ENCODE assay signal across 10 cellular contexts in the genomic region with DNA sequence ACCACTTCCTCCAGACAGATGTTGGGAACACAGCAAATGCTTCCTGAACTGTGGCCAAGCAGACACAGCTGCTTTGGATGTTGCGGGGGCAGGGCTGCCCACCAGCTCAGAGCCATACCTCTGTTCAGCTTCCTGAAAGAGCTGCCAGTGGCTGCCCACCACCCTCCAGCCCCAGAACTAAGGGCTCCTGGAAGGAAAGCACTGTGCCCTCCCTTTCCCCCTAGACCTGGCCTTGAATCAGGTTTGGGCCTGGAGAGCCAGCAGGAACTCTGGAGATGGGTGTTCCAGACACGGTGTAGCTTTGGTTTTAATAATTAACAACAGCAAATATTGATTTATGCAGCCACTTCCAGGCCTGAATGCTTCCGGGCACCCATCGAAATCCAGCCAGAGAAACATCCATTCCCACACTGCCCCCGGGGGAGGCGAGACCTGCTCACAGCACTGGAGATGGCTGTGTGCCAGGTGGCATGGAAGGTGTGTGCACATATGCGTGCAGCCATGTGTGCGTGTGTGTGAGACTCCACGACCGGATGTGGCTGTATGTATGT. TPM values are rescaled to one million over a fixed set of nuclear protein-coding genes. Genes with fewer than 3 reads are reported as not detected.
A peak's percentile ranks its signal among the peaks of the same experiment; 100 is the strongest.
DNase-seq lines count a peak whose midpoint lies in the region; ATAC-seq and TF ChIP-seq lines count a peak whose summit lies in the region.
"Had no signal": no experiment of that assay in that cellular context is flagged by ENCODE, and none has a peak within 500 bp of the region (broad histone marks: within the 10 kb centered on the region; RNA-seq: fewer than 3 reads in every experiment).

No MANE protein-coding gene starts in this region.

- no peak for TF ChIP-seq CTCF in breast epithelium (IDR thresholded peaks at IDR 0.05)
- no peak for TF ChIP-seq CTCF in MCF 10A (IDR thresholded peaks at IDR 0.05; ENCODE audit: unreplicated experiment)
- TF ChIP-seq CTCF in Peyer's patch (IDR thresholded peaks at IDR 0.05): no peak

- CTCF ChIA-PET in MCF 10A (lab: Yijun Ruan, JAX): interaction anchor here (0.7 to 1.0 kb wide), 3 partner anchors 35 to 392 kb away, joined by 3 to 6 read pairs (median 4); no protein-coding TSS in a partner anchor

- no peaks in the 10 kb centered on the region for H3K27me3 ChIP-seq in breast epithelium
- no peaks in the 10 kb centered on the region for H3K27me3 ChIP-seq in Peyer's patch

- DNase-seq in breast epithelium (ENCODE audit: low spot score in 2 of 2): peak; percentile 47 to 89
- DNase-seq in MCF 10A (ENCODE audit: unreplicated experiment): no peak
- DNase-seq in Peyer's patch: peak in 2 of 3 donors; percentile 70 to 81
- peak; percentile 92 for DNase-seq in left lobe of liver (ENCODE audit: low spot score)
- peak; percentile 81 for DNase-seq in ureter (ENCODE audit: low spot score)
- DNase-seq in globus pallidus (ENCODE audit: low spot score): no peak
- DNase-seq in activated naive CD4-positive, alpha-beta T cell treated with anti-CD3 and anti-CD28 coated beads, Interleukin-2, amount 50 U/mL, for 72 hours (ENCODE audit: low spot score in 2 of 2): no peak
- DNase-seq: stimulated activated naive CD4-positive, alpha-beta T cell had no signal

- no TSS peak for BruUV-seq in MCF 10A (replicated peaks; lab: Mats Ljungman, UMichigan)

- no peak overlapping the region for H3K4me3 ChIP-seq in breast epithelium
- no peak overlapping the region for H3K4me3 ChIP-seq in Peyer's patch
- H3K4me3 ChIP-seq: SJSA1 had no signal

- H3K36me3 Mint-ChIP-seq in MCF 10A (ENCODE audit: insufficient read depth, unreplicated experiment): no peaks in the 10 kb centered on the region
- H3K36me3 Mint-ChIP-seq in activated naive CD4-positive, alpha-beta T cell treated with anti-CD3 and anti-CD28 coated beads, Interleukin-2, amount 50 U/mL, for 72 hours: no peaks in the 10 kb centered on the region

- POLR2A ChIA-PET in MCF 10A (lab: Yijun Ruan, JAX): no interaction called here

- ATAC-seq in left lobe of liver (peak; percentile 67), HG02763 (IDR thresholded peaks at IDR 0.05; ENCODE audit: unreplicated experiment) (no peak)
- ATAC-seq in activated naive CD4-positive, alpha-beta T cell treated with anti-CD3 and anti-CD28 coated beads, Interleukin-2, amount 50 U/mL, for 72 hours: no peak

- no peaks in the 10 kb centered on the region for H3K36me3 ChIP-seq in breast epithelium
- H3K36me3 ChIP-seq in Peyer's patch: no peaks in the 10 kb centered on the region
- H3K36me3 ChIP-seq: SJSA1 had no signal

- TF ChIP-seq POLR2A in breast epithelium (IDR thresholded peaks at IDR 0.05) (no peak), Peyer's patch (IDR thresholded peaks at IDR 0.05) (no peak)

- H3K9me3 ChIP-seq in breast epithelium (no peaks in the 10 kb centered on the region), Peyer's patch (no peaks in the 10 kb centered on the region)
- H3K9me3 ChIP-seq: SJSA1 had no signal

- no peak overlapping the region for H3K4me3 Mint-ChIP-seq in MCF 10A (ENCODE audit: unreplicated experiment)

- H3K4me1 ChIP-seq in breast epithelium (peaks cover 2 to 20% of the 10 kb centered on the region in 2 donors), Peyer's patch (peaks cover 0 to 7% (median 0%) of the 10 kb centered on the region in 4 donors)

- H3K27ac ChIP-seq in breast epithelium: peak overlapping the region; percentile 64 to 86
- H3K27ac ChIP-seq in Peyer's patch: peak overlapping the region in 3 of 4 donors; percentile 25 to 73 (median 60)
- H3K27ac ChIP-seq: SJSA1 had no signal

- no peak overlapping the region for H3K27ac Mint-ChIP-seq in MCF 10A (ENCODE audit: low read depth, unreplicated experiment)
- no peak overlapping the region for H3K27ac Mint-ChIP-seq in activated naive CD4-positive, alpha-beta T cell treated with anti-CD3 and anti-CD28 coated beads, Interleukin-2, amount 50 U/mL, for 72 hours

- H3K27me3 Mint-ChIP-seq in MCF 10A (ENCODE audit: insufficient read depth, unreplicated experiment): peaks cover 11% of the 10 kb centered on the region

- H3K4me1 Mint-ChIP-seq in MCF 10A (ENCODE audit: insufficient read depth, unreplicated experiment): peaks cover 5% of the 10 kb centered on the region

- no peaks in the 10 kb centered on the region for H3K9me3 Mint-ChIP-seq in MCF 10A (ENCODE audit: unreplicated experiment)
- no peaks in the 10 kb centered on the region for H3K9me3 Mint-ChIP-seq in activated naive CD4-positive, alpha-beta T cell treated with anti-CD3 and anti-CD28 coated beads, Interleukin-2, amount 50 U/mL, for 72 hours

- intact Hi-C loops in breast epithelium (cut with DNase I; ENCODE audit: low total_unique reads) (no loop called here), MCF 10A (cut with micrococcal nuclease) (no loop called here)

RNA-seq across cellular contexts. Expression of a gene that starts 45.7 kb away (rescaled TPM):
- total RNA-seq in breast epithelium (1 to 10 TPM in 2 of 3 donors, under 1 TPM in 1; 0.32 to 7.2 (median 6.0) TPM), MCF 10A (2022) (0.22 TPM in 1 of 2 replicates, not detected in the other), Peyer's patch (10 to 100 TPM; 32.2 to 65.3 (median 57.0) TPM), left lobe of liver (10.8 TPM), ureter (47.0 TPM)
- 1 to 10 TPM in 1 of 2 donors, under 1 TPM in 1; 0.46 to 2.1 TPM for total RNA-seq in activated naive CD4-positive, alpha-beta T cell treated with anti-CD3 and anti-CD28 coated beads, Interleukin-2, amount 50 U/mL, for 72 hours

Comparison
In these comparisons a context has a peak if more than half of its experiments do, and no peak if none do; other contexts are left out.
1. DNase-seq: peak in breast epithelium (2 of 2), Peyer's patch (2 of 3), left lobe of liver (single experiment) and ureter (single experiment); none in MCF 10A (single experiment), globus pallidus (single experiment) and activated naive CD4-positive, alpha-beta T cell treated with anti-CD3 and anti-CD28 coated beads, Interleukin-2, amount 50 U/mL, for 72 hours (0 of 2).